In genomic region chr20:50250748-50251382, GRCh38 we compare ENCODE assay signal across 23 cellular contexts.
DNase-seq lines count a peak whose midpoint lies in the region; ATAC-seq, FAIRE-seq and TF ChIP-seq lines count a peak whose summit lies in the region.
"Had no signal": no experiment of that assay in that cellular context is flagged by ENCODE, and none has a peak within 500 bp of the region (broad histone marks: within the 10 kb centered on the region; RNA-seq: fewer than 3 reads in every experiment).

No MANE protein-coding gene starts in this region.

- no peaks in the 10 kb centered on the region for H4K20me1 ChIP-seq in fibroblast of lung (ENCODE audit: control insufficient read depth, extremely low read depth, insufficient read depth, low read length)
- H4K20me1 ChIP-seq in osteoblast (ENCODE audit: insufficient read depth, low read length) = no peaks in the 10 kb centered on the region
- H4K20me1 ChIP-seq: BLaER1 had no signal

- no peak overlapping the region for H3K9ac ChIP-seq in fibroblast of lung (ENCODE audit: insufficient read depth, low read length)
- H3K9ac ChIP-seq: BLaER1 had no signal

- H2AFZ ChIP-seq in fibroblast of lung (ENCODE audit: low read length) (no peak overlapping the region), osteoblast (ENCODE audit: low read length) (no peak overlapping the region)
- H2AFZ ChIP-seq: GM23338 had no signal

- H3K36me3 ChIP-seq in fibroblast of lung (ENCODE audit: control insufficient read depth, insufficient read depth, low read length) = no peaks in the 10 kb centered on the region
- no peaks in the 10 kb centered on the region for H3K36me3 ChIP-seq in osteoblast (ENCODE audit: insufficient read depth, low read length)
- no peaks in the 10 kb centered on the region for H3K36me3 ChIP-seq in esophagus muscularis mucosa
- H3K36me3 ChIP-seq: BLaER1, HAP-1 had no signal

- no peak for TF ChIP-seq EP300 in esophagus muscularis mucosa (IDR thresholded peaks at IDR 0.05)

- TF ChIP-seq CTCF in AG04450 (IDR thresholded peaks at IDR 0.05; ENCODE audit: low read depth, low read length) (no peak), fibroblast of lung (conservative IDR thresholded peaks at IDR 0.05 in 1 of 2, IDR thresholded peaks at IDR 0.05 in 1 of 2; ENCODE audit: low read depth in 1 of 2, low read length in 2 of 2) (no peak), osteoblast (IDR thresholded peaks at IDR 0.05; ENCODE audit: extremely low read depth, low read depth, low read length) (no peak), esophagus muscularis mucosa (IDR thresholded peaks at IDR 0.05) (no peak)

- DNase-seq in AG04450 (ENCODE audit: low read depth, low spot score) (no peak), HTR-8/SVneo (ENCODE audit: insufficient read length, low spot score) (no peak), fibroblast of lung (ENCODE audit: low read depth in 2 of 2) (no peak), osteoblast (ENCODE audit: insufficient read length, low spot score, missing footprints) (peak; percentile 9), esophagus muscularis mucosa (ENCODE audit: extremely low spot score) (no peak)
- no peak for DNase-seq in NK-92 treated with Interleukin-12 subunit alpha and Interleukin-12 subunit beta, amount 100 ng/mL, for 24 hours (lab: John Stamatoyannopoulos, UW)
- DNase-seq: Caco-2; CD4-positive, alpha-beta memory T cell; DMS 273 treated with DMSO at 0.1 percent for 48 hours; DND-41; Karpas-422; NCI-H1417; NCI-H1694 treated with DMSO at 0.1 percent for 48 hours; NCI-H2081 treated with DMSO at 0.1 percent for 48 hours; NCI-H2171 treated with DMSO at 0.1 percent for 48 hours; NCI-H524 treated with DMSO at 0.1 percent for 48 hours; SHP77 had no signal

- no peak overlapping the region for H3K4me3 ChIP-seq in AG04450 (ENCODE audit: low read depth, low read length)
- no peak overlapping the region for H3K4me3 ChIP-seq in fibroblast of lung (replicated peaks in 1 of 4; ENCODE audit: control extremely low read depth in 1 of 4, insufficient read depth in 1 of 4, low read depth in 3 of 4, low read length in 4 of 4)
- H3K4me3 ChIP-seq in osteoblast (ENCODE audit: insufficient read depth, low read length) = no peak overlapping the region
- no peak overlapping the region for H3K4me3 ChIP-seq in esophagus muscularis mucosa
- H3K4me3 ChIP-seq: BLaER1, GM23338, HAP-1, SK-N-MC had no signal

- FAIRE-seq in HTR-8/SVneo (lab: Jason Lieb, UNC) = peak; percentile 74
- FAIRE-seq: GM12891 had no signal

- WGBS in esophagus muscularis mucosa = 90% methylated on average over 13 of the region's 15 CpGs

- TF ChIP-seq POLR2A in esophagus muscularis mucosa (IDR thresholded peaks at IDR 0.05; ENCODE audit: low read depth) = no peak

- H3K4me1 ChIP-seq in fibroblast of lung (ENCODE audit: control insufficient read depth, extremely low read depth, insufficient read depth, low read length) (peaks cover 7% of the 10 kb centered on the region), osteoblast (ENCODE audit: insufficient read depth, low read length) (peaks cover 37% of the 10 kb centered on the region), esophagus muscularis mucosa (no peaks in the 10 kb centered on the region)
- H3K4me1 ChIP-seq: BLaER1, HAP-1 had no signal

- POLR2A ChIA-PET in AG04450 (lab: Yijun Ruan, JAX) = no interaction called here

- H3K27ac ChIP-seq in AG04450 (ENCODE audit: low read depth, low read length) (peak overlapping the region; percentile 94), fibroblast of lung (ENCODE audit: insufficient read depth, low read length) (peak overlapping the region; percentile 81), osteoblast (ENCODE audit: low read depth, low read length) (peak overlapping the region; percentile 93), esophagus muscularis mucosa (replicated peaks in 1 of 4) (no peak overlapping the region)
- H3K27ac ChIP-seq: BLaER1, SK-N-MC had no signal

- ATAC-seq in HG03457 (IDR thresholded peaks at IDR 0.05; ENCODE audit: unreplicated experiment) = no peak
- ATAC-seq: GM23338 had no signal

- H3K4me2 ChIP-seq in fibroblast of lung (ENCODE audit: extremely low read depth, insufficient read depth, low read length) (no peak overlapping the region), osteoblast (ENCODE audit: insufficient read depth, low read length) (no peak overlapping the region)
- H3K4me2 ChIP-seq: BLaER1, GM23338 had no signal

- H3K27me3 ChIP-seq in AG04450 (ENCODE audit: control insufficient read depth, insufficient read depth, low read length) = no peaks in the 10 kb centered on the region
- H3K27me3 ChIP-seq in fibroblast of lung (ENCODE audit: control insufficient read depth, insufficient read depth, low read length) = no peaks in the 10 kb centered on the region
- H3K27me3 ChIP-seq in osteoblast (ENCODE audit: insufficient read depth, low read length) = no peaks in the 10 kb centered on the region
- no peaks in the 10 kb centered on the region for H3K27me3 ChIP-seq in esophagus muscularis mucosa
- H3K27me3 ChIP-seq: BLaER1 had no signal

- CTCF ChIA-PET in AG04450 (lab: Charles Lee) = no interaction called here

- H3K9me3 ChIP-seq in AG04450 (ENCODE audit: control insufficient read depth, insufficient read depth, low read length) (no peaks in the 10 kb centered on the region), fibroblast of lung (ENCODE audit: control insufficient read depth, insufficient read depth, low read depth, low read length) (no peaks in the 10 kb centered on the region), osteoblast (ENCODE audit: low read depth, low read length) (no peaks in the 10 kb centered on the region), esophagus muscularis mucosa (no peaks in the 10 kb centered on the region)
- H3K9me3 ChIP-seq: BLaER1, Caco-2, HAP-1 had no signal

- intact Hi-C loops in esophagus muscularis mucosa (cut with DNase I) = no loop called here

- no peaks in the 10 kb centered on the region for H3K79me2 ChIP-seq in fibroblast of lung (ENCODE audit: control insufficient read depth, insufficient read depth, low read length)
- no peaks in the 10 kb centered on the region for H3K79me2 ChIP-seq in osteoblast (ENCODE audit: insufficient read depth, low read length)

Comparison
In these comparisons a context has a peak if more than half of its experiments do, and no peak if none do; other contexts are left out.
1. H3K27ac ChIP-seq: peak in AG04450 (single experiment), fibroblast of lung (single experiment) and osteoblast (single experiment); none in esophagus muscularis mucosa (0 of 4).